In the genomic region with DNA sequence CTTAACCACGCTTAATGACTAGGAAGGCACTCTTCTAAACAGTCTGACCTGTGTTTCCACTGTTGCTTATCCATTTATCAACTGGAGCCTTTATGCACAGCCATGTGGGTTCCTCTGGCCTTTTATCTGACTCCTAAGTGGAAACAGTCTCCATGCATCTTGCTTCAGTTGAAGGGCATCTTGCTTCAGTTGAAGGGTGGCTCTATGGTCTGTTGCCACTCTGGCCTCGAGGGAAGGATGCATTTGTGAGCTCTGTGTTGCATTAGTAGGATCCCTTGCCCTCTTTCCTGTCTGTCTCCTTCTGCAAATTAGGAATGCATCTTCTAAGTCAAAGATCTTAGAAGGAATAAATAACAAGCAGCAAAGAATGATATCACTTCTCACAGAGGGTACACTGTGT, we compare ENCODE assay signal across 18 cellular contexts.
"Had no signal": no experiment of that assay in that cellular context is flagged by ENCODE, and none has a peak within 500 bp of the region (broad histone marks: within the 10 kb centered on the region; RNA-seq: fewer than 3 reads in every experiment).

No MANE protein-coding gene starts in this region.

- DNase-seq: effector CD8-positive, alpha-beta T cell; gastrocnemius medialis; glutamatergic neuron; islet precursor cell; left lung; lower lobe of right lung; midbrain; occipital lobe; pancreas; right cardiac atrium; small intestine; stimulated activated CD4-positive, alpha-beta T cell treated with anti-CD3 and anti-CD28 coated beads, Interleukin-12 subunit alpha, Interleukin-12 subunit beta, amount 100 ng/mL, for 4 hours; stimulated activated naive CD4-positive, alpha-beta T cell; upper lobe of right lung had no signal

- H3K4me1 Mint-ChIP-seq: memory B cell had no signal

- H3K27me3 ChIP-seq: gastrocnemius medialis, left lung, pancreas, upper lobe of right lung had no signal

- H3K27ac Mint-ChIP-seq: memory B cell, progenitor cell of endocrine pancreas had no signal

- H3K9me3 Mint-ChIP-seq: memory B cell; natural killer cell treated with Interleukin-12 subunit alpha and Interleukin-12 subunit beta and Interleukin-15 and Interleukin-18, amount 100 ng/mL, for 72 hours had no signal

- ATAC-seq: gastrocnemius medialis; left lung; lower lobe of right lung; natural killer cell treated with Interleukin-12 subunit alpha and Interleukin-12 subunit beta and Interleukin-15 and Interleukin-18, amount 100 ng/mL, for 72 hours; pancreas; right cardiac atrium; upper lobe of right lung had no signal

- H3K27ac ChIP-seq: left lung, lower lobe of right lung, pancreas, upper lobe of right lung had no signal

- H3K27me3 Mint-ChIP-seq: memory B cell; natural killer cell treated with Interleukin-12 subunit alpha and Interleukin-12 subunit beta and Interleukin-15 and Interleukin-18, amount 100 ng/mL, for 72 hours; progenitor cell of endocrine pancreas had no signal

- H3K4me3 Mint-ChIP-seq: memory B cell; natural killer cell treated with Interleukin-12 subunit alpha and Interleukin-12 subunit beta and Interleukin-15 and Interleukin-18, amount 100 ng/mL, for 72 hours had no signal

- H3K4me3 ChIP-seq: coronary artery, gastrocnemius medialis, left lung, lower lobe of right lung, pancreas, upper lobe of right lung had no signal

- H3K9me3 ChIP-seq: gastrocnemius medialis, left lung, lower lobe of right lung, pancreas, upper lobe of right lung had no signal
